In genomic region chr1:246527402-246528088, GRCh38 we compare ENCODE assay signal across 10 cellular contexts. TPM values are rescaled to one million over a fixed set of nuclear protein-coding genes. Genes with fewer than 3 reads are reported as not detected.
DNase-seq lines count a peak whose midpoint lies in the region; ATAC-seq and TF ChIP-seq lines count a peak whose summit lies in the region.
"Had no signal": no experiment of that assay in that cellular context is flagged by ENCODE, and none has a peak within 500 bp of the region (broad histone marks: within the 10 kb centered on the region; RNA-seq: fewer than 3 reads in every experiment).

No MANE protein-coding gene starts in this region.

- H3K4me3 ChIP-seq in SJCRH30, result no peak overlapping the region
- no peak overlapping the region for H3K4me3 ChIP-seq in adrenal gland
- H3K4me3 ChIP-seq: SJSA1 had no signal

- no peak for TF ChIP-seq POLR2A in adrenal gland (IDR thresholded peaks at IDR 0.05)

- 46 to 59% (median 49%) methylated on average over 5 of the region's 5 CpGs for WGBS in adrenal gland, 4 donors

- H3K27ac ChIP-seq in SJCRH30 (no peak overlapping the region), adrenal gland (no peak overlapping the region)
- H3K27ac ChIP-seq: SJSA1 had no signal

- H3K36me3 Mint-ChIP-seq in activated naive CD4-positive, alpha-beta T cell treated with anti-CD3 and anti-CD28 coated beads, Interleukin-2, amount 10 ng/mL, durations not matched to agents 7 days and 5 days, result no peaks in the 10 kb centered on the region
- H3K36me3 Mint-ChIP-seq in activated naive CD4-positive, alpha-beta T cell treated with anti-CD3 and anti-CD28 coated beads for 36 hours (ENCODE audit: low read depth), result peaks cover 3% of the 10 kb centered on the region
- no peaks in the 10 kb centered on the region for H3K36me3 Mint-ChIP-seq in activated CD8-positive, alpha-beta T cell treated with anti-CD3 and anti-CD28 coated beads for 36 hours (ENCODE audit: low read depth)
- H3K36me3 Mint-ChIP-seq in stimulated activated naive B cell treated with anti-CD40 and anti-IgM and Interleukin-4, amounts not matched to agents 10 μg/mL and 1 μg/mL and 100 μg/mL, for 72 hours, result peaks cover 1 to 4% of the 10 kb centered on the region in 2 donors

- H3K4me1 ChIP-seq in SJCRH30 (no peaks in the 10 kb centered on the region), adrenal gland (replicated peaks in 1 of 2) (no peaks in the 10 kb centered on the region)
- H3K4me1 ChIP-seq: SJSA1 had no signal

- CTCF ChIA-PET in activated naive CD4-positive, alpha-beta T cell treated with anti-CD3 and anti-CD28 coated beads, Interleukin-2, amount 10 ng/mL, durations not matched to agents 7 days and 5 days (lab: Charles Lee), result interaction anchor here (1.0 kb wide), 1 partner anchor 93 kb away, joined by 3 read pairs; no protein-coding TSS in a partner anchor
- CTCF ChIA-PET in activated naive CD4-positive, alpha-beta T cell treated with anti-CD3 and anti-CD28 coated beads for 36 hours (lab: Charles Lee), result no interaction called here
- CTCF ChIA-PET in activated CD8-positive, alpha-beta T cell treated with anti-CD3 and anti-CD28 coated beads for 36 hours (lab: Charles Lee), result interaction anchor here (0.9 kb wide), 1 partner anchor 30 kb away, joined by 3 read pairs; no protein-coding TSS in a partner anchor

- intact Hi-C loops in activated naive CD4-positive, alpha-beta T cell treated with anti-CD3 and anti-CD28 coated beads for 36 hours (cut with micrococcal nuclease), result no loop called here
- intact Hi-C loops in activated CD8-positive, alpha-beta T cell treated with anti-CD3 and anti-CD28 coated beads for 36 hours (cut with micrococcal nuclease), result no loop called here
- intact Hi-C loops in adrenal gland (cut with DNase I), result no loop called here

- TF ChIP-seq CTCF in activated CD8-positive, alpha-beta T cell treated with anti-CD3 and anti-CD28 coated beads for 36 hours (IDR thresholded peaks at IDR 0.05), result no peak
- TF ChIP-seq CTCF in adrenal gland (IDR thresholded peaks at IDR 0.05), result no peak

- peaks cover 6% of the 10 kb centered on the region for H3K4me1 Mint-ChIP-seq in activated naive CD4-positive, alpha-beta T cell treated with anti-CD3 and anti-CD28 coated beads, Interleukin-2, amount 10 ng/mL, durations not matched to agents 7 days and 5 days
- H3K4me1 Mint-ChIP-seq in activated naive CD4-positive, alpha-beta T cell treated with anti-CD3 and anti-CD28 coated beads for 36 hours (ENCODE audit: low read depth), result peaks cover 2% of the 10 kb centered on the region
- peaks cover 5% of the 10 kb centered on the region for H3K4me1 Mint-ChIP-seq in activated CD8-positive, alpha-beta T cell treated with anti-CD3 and anti-CD28 coated beads for 36 hours (ENCODE audit: low read depth)
- peaks cover 4 to 5% of the 10 kb centered on the region in 2 donors for H3K4me1 Mint-ChIP-seq in stimulated activated naive B cell treated with anti-CD40 and anti-IgM and Interleukin-4, amounts not matched to agents 10 μg/mL and 1 μg/mL and 100 μg/mL, for 72 hours

- DNase-seq in activated naive CD4-positive, alpha-beta T cell treated with anti-CD3 and anti-CD28 coated beads, Interleukin-2, amount 10 ng/mL, durations not matched to agents 7 days and 5 days, result no peak
- no peak for DNase-seq in activated naive CD4-positive, alpha-beta T cell treated with anti-CD3 and anti-CD28 coated beads for 36 hours
- peak; percentile 22 for DNase-seq in activated CD8-positive, alpha-beta T cell treated with anti-CD3 and anti-CD28 coated beads for 36 hours
- DNase-seq in stimulated activated naive B cell treated with anti-CD40 and anti-IgM and Interleukin-4, amounts not matched to agents 10 μg/mL and 1 μg/mL and 100 μg/mL, for 72 hours, result no peak
- DNase-seq in SJCRH30, result no peak
- no peak for DNase-seq in adrenal gland
- DNase-seq: naive B cell had no signal

- H3K36me3 ChIP-seq in SJCRH30 (no peaks in the 10 kb centered on the region), adrenal gland (replicated peaks in 1 of 2) (no peaks in the 10 kb centered on the region)
- H3K36me3 ChIP-seq: SJSA1 had no signal

- no peaks in the 10 kb centered on the region for H3K27me3 ChIP-seq in SJCRH30
- H3K27me3 ChIP-seq in adrenal gland, result no peaks in the 10 kb centered on the region
- H3K27me3 ChIP-seq: SJSA1 had no signal

- POLR2A ChIA-PET in activated CD8-positive, alpha-beta T cell treated with anti-CD3 and anti-CD28 coated beads for 36 hours (lab: Charles Lee), result no interaction called here

- no peak overlapping the region for H3K4me3 Mint-ChIP-seq in activated naive CD4-positive, alpha-beta T cell treated with anti-CD3 and anti-CD28 coated beads, Interleukin-2, amount 10 ng/mL, durations not matched to agents 7 days and 5 days
- H3K4me3 Mint-ChIP-seq in activated naive CD4-positive, alpha-beta T cell treated with anti-CD3 and anti-CD28 coated beads for 36 hours, result no peak overlapping the region
- no peak overlapping the region for H3K4me3 Mint-ChIP-seq in activated CD8-positive, alpha-beta T cell treated with anti-CD3 and anti-CD28 coated beads for 36 hours
- H3K4me3 Mint-ChIP-seq in stimulated activated naive B cell treated with anti-CD40 and anti-IgM and Interleukin-4, amounts not matched to agents 10 μg/mL and 1 μg/mL and 100 μg/mL, for 72 hours, result no peak overlapping the region

- H3K9me3 ChIP-seq in SJCRH30 (replicated peaks) (no peaks in the 10 kb centered on the region), adrenal gland (replicated peaks in 1 of 3) (no peaks in the 10 kb centered on the region)

- H3K9me3 Mint-ChIP-seq in activated naive CD4-positive, alpha-beta T cell treated with anti-CD3 and anti-CD28 coated beads, Interleukin-2, amount 10 ng/mL, durations not matched to agents 7 days and 5 days, result peaks cover 13% of the 10 kb centered on the region
- peaks cover 10% of the 10 kb centered on the region for H3K9me3 Mint-ChIP-seq in activated naive CD4-positive, alpha-beta T cell treated with anti-CD3 and anti-CD28 coated beads for 36 hours
- H3K9me3 Mint-ChIP-seq in activated CD8-positive, alpha-beta T cell treated with anti-CD3 and anti-CD28 coated beads for 36 hours, result peaks cover 15% of the 10 kb centered on the region
- peaks cover 13 to 15% of the 10 kb centered on the region in 2 donors for H3K9me3 Mint-ChIP-seq in stimulated activated naive B cell treated with anti-CD40 and anti-IgM and Interleukin-4, amounts not matched to agents 10 μg/mL and 1 μg/mL and 100 μg/mL, for 72 hours

- ATAC-seq in HG03457 (IDR thresholded peaks at IDR 0.05; ENCODE audit: unreplicated experiment) (peak; percentile 53), HG02870 (IDR thresholded peaks at IDR 0.05; ENCODE audit: unreplicated experiment) (no peak)
- ATAC-seq in activated CD8-positive, alpha-beta T cell treated with anti-CD3 and anti-CD28 coated beads for 36 hours, result peak; percentile 67
- peak; percentile 27 to 46 for ATAC-seq in stimulated activated naive B cell treated with anti-CD40 and anti-IgM and Interleukin-4, amounts not matched to agents 10 μg/mL and 1 μg/mL and 100 μg/mL, for 72 hours (replicated peaks)

- peak overlapping the region; percentile 85 for H3K27ac Mint-ChIP-seq in activated naive CD4-positive, alpha-beta T cell treated with anti-CD3 and anti-CD28 coated beads, Interleukin-2, amount 10 ng/mL, durations not matched to agents 7 days and 5 days
- H3K27ac Mint-ChIP-seq in activated naive CD4-positive, alpha-beta T cell treated with anti-CD3 and anti-CD28 coated beads for 36 hours, result no peak overlapping the region
- H3K27ac Mint-ChIP-seq in activated CD8-positive, alpha-beta T cell treated with anti-CD3 and anti-CD28 coated beads for 36 hours, result peak overlapping the region; percentile 67
- H3K27ac Mint-ChIP-seq in stimulated activated naive B cell treated with anti-CD40 and anti-IgM and Interleukin-4, amounts not matched to agents 10 μg/mL and 1 μg/mL and 100 μg/mL, for 72 hours, result no peak overlapping the region

- H3K27me3 Mint-ChIP-seq in activated naive CD4-positive, alpha-beta T cell treated with anti-CD3 and anti-CD28 coated beads, Interleukin-2, amount 10 ng/mL, durations not matched to agents 7 days and 5 days, result peaks cover 4% of the 10 kb centered on the region
- H3K27me3 Mint-ChIP-seq in activated naive CD4-positive, alpha-beta T cell treated with anti-CD3 and anti-CD28 coated beads for 36 hours (ENCODE audit: low read depth), result no peaks in the 10 kb centered on the region
- no peaks in the 10 kb centered on the region for H3K27me3 Mint-ChIP-seq in activated CD8-positive, alpha-beta T cell treated with anti-CD3 and anti-CD28 coated beads for 36 hours
- no peaks in the 10 kb centered on the region for H3K27me3 Mint-ChIP-seq in stimulated activated naive B cell treated with anti-CD40 and anti-IgM and Interleukin-4, amounts not matched to agents 10 μg/mL and 1 μg/mL and 100 μg/mL, for 72 hours

RNA-seq across cellular contexts. Expression of gene SMYD3, which starts 20.5 kb away (rescaled TPM):
- total RNA-seq in activated naive CD4-positive, alpha-beta T cell treated with anti-CD3 and anti-CD28 coated beads for 36 hours, result 10 to 100 TPM; 21.3 to 21.4 TPM
- 10 to 100 TPM; 22.6 to 24.6 TPM for total RNA-seq in activated CD8-positive, alpha-beta T cell treated with anti-CD3 and anti-CD28 coated beads for 36 hours
- 18.1 and 18.4 TPM in 2 replicates for total RNA-seq in SJCRH30 (2014; rRNA removed; shearing (Covaris generic))
- 10 to 100 TPM; 13.5 to 56.4 (median 26.3) TPM for total RNA-seq in adrenal gland
- 10 to 100 TPM; 16.8 to 29.9 (median 25.6) TPM for polyA plus RNA-seq in adrenal gland

RNA-seq across cellular contexts. Expression of gene TFB2M, which starts 38.5 kb away (rescaled TPM):
- 10 to 100 TPM; 10.8 to 11.1 TPM for total RNA-seq in activated naive CD4-positive, alpha-beta T cell treated with anti-CD3 and anti-CD28 coated beads for 36 hours
- 10 to 100 TPM; 16.0 TPM for total RNA-seq in activated CD8-positive, alpha-beta T cell treated with anti-CD3 and anti-CD28 coated beads for 36 hours
- total RNA-seq in SJCRH30 (2014; rRNA removed; shearing (Covaris generic)), result 22.8 and 23.5 TPM in 2 replicates
- 10 to 100 TPM; 15.1 to 32.5 (median 27.1) TPM for total RNA-seq in adrenal gland
- 10 to 100 TPM in 1 of 3 donors, 1 to 10 TPM in 2; 6.0 to 44.8 (median 7.2) TPM for polyA plus RNA-seq in adrenal gland

RNA-seq across cellular contexts. Expression of gene CNST, which starts 38.7 kb away (rescaled TPM):
- total RNA-seq in activated naive CD4-positive, alpha-beta T cell treated with anti-CD3 and anti-CD28 coated beads for 36 hours, result 10 to 100 TPM; 22.1 to 25.3 TPM
- total RNA-seq in activated CD8-positive, alpha-beta T cell treated with anti-CD3 and anti-CD28 coated beads for 36 hours, result 10 to 100 TPM; 23.5 to 25.1 TPM
- total RNA-seq in SJCRH30 (2014; rRNA removed; shearing (Covaris generic)), result 15.2 and 17.7 TPM in 2 replicates
- 10 to 100 TPM; 33.3 to 85.6 (median 60.1) TPM for total RNA-seq in adrenal gland
- polyA plus RNA-seq in adrenal gland, result 10 to 100 TPM; 11.4 to 27.3 (median 13.9) TPM

Comparison
In these comparisons a context has a peak if more than half of its experiments do, and no peak if none do; other contexts are left out.
1. H3K27ac Mint-ChIP-seq: peak in activated naive CD4-positive, alpha-beta T cell treated with anti-CD3 and anti-CD28 coated beads, Interleukin-2, amount 10 ng/mL, durations not matched to agents 7 days and 5 days (single experiment) and activated CD8-positive, alpha-beta T cell treated with anti-CD3 and anti-CD28 coated beads for 36 hours (single experiment); none in activated naive CD4-positive, alpha-beta T cell treated with anti-CD3 and anti-CD28 coated beads for 36 hours (single experiment) and stimulated activated naive B cell treated with anti-CD40 and anti-IgM and Interleukin-4, amounts not matched to agents 10 μg/mL and 1 μg/mL and 100 μg/mL, for 72 hours (single experiment).